ENCODE assay signal across 24 cellular contexts in the genomic region with DNA sequence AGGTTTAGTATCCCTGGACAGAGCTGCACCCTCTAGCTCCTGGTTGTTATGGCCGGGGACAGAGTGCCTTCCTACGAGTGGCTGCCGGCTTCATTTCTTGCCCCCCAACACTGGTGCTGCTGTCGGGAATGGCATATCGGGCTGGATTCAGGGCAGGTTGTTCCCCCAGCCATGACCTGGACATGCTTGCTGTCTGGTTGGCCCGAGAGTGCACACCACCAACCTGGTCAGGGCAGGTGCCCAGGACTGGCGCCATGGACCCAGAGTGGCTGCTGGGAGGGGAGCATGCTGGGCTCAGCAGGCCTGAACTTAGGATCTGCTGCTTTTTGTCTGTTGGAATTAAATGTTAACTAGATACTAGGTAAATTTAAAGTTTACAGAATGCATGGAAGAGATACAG.
"Had no signal": no experiment of that assay in that cellular context is flagged by ENCODE, and none has a peak within 500 bp of the region (broad histone marks: within the 10 kb centered on the region; RNA-seq: fewer than 3 reads in every experiment).

No MANE protein-coding gene starts in this region.

- H3K4me3 ChIP-seq: dorsolateral prefrontal cortex, heart left ventricle, mucosa of descending colon, right atrium auricular region, smooth muscle cell, testis, tibial nerve, upper lobe of right lung, vagina had no signal

- H3K27ac ChIP-seq: dorsolateral prefrontal cortex, heart left ventricle, parathyroid adenoma, right atrium auricular region, testis, upper lobe of right lung, vagina had no signal

- H3K9me3 Mint-ChIP-seq: central memory CD8-positive, alpha-beta T cell; naive thymus-derived CD8-positive, alpha-beta T cell; stimulated activated effector memory CD8-positive, alpha-beta T cell treated with anti-CD3 and anti-CD28 coated beads, Interleukin-12 subunit alpha, Interleukin-12 subunit beta, amount 100 ng/mL, for 72 hours had no signal

- DNase-seq: cortex of kidney; dorsolateral prefrontal cortex; effector CD8-positive, alpha-beta T cell; foreskin melanocyte; heart left ventricle; islet precursor cell; left ventricle myocardium superior; mammary epithelial cell; mucosa of descending colon; naive thymus-derived CD8-positive, alpha-beta T cell; occipital lobe; stimulated activated CD4-positive, alpha-beta T cell treated with anti-CD3 and anti-CD28 coated beads, Interleukin-4, amount 100 ng/mL, for 1 hour; stimulated activated CD8-positive, alpha-beta memory T cell treated with anti-CD3 and anti-CD28 coated beads, Interleukin-4, amount 100 ng/mL, for 48 hours; stimulated activated naive CD8-positive, alpha-beta T cell treated with anti-CD3 and anti-CD28 coated beads, Interleukin-15, Interleukin-2, amounts not matched to agents 100 U/mL and 50 U/mL, for 24 hours; testis; upper lobe of right lung had no signal

- ATAC-seq: heart left ventricle; left ventricle myocardium superior; mucosa of descending colon; naive thymus-derived CD8-positive, alpha-beta T cell; stimulated activated effector memory CD8-positive, alpha-beta T cell treated with anti-CD3 and anti-CD28 coated beads, Interleukin-12 subunit alpha, Interleukin-12 subunit beta, amount 100 ng/mL, for 72 hours; stimulated activated naive CD8-positive, alpha-beta T cell treated with anti-CD3 and anti-CD28 coated beads, Interleukin-15, Interleukin-2, amounts not matched to agents 100 U/mL and 50 U/mL, for 24 hours; upper lobe of right lung had no signal

- H3K27ac Mint-ChIP-seq: stimulated activated effector memory CD8-positive, alpha-beta T cell treated with anti-CD3 and anti-CD28 coated beads, Interleukin-12 subunit alpha, Interleukin-12 subunit beta, amount 100 ng/mL, for 72 hours had no signal

- H3K9ac ChIP-seq: parathyroid adenoma had no signal

- H3K9me3 ChIP-seq: heart left ventricle, mucosa of descending colon, right atrium auricular region, testis, tibial nerve, upper lobe of right lung, vagina had no signal

- H3K27me3 Mint-ChIP-seq: central memory CD8-positive, alpha-beta T cell; naive thymus-derived CD8-positive, alpha-beta T cell had no signal

- H3K4me3 Mint-ChIP-seq: central memory CD8-positive, alpha-beta T cell; naive thymus-derived CD8-positive, alpha-beta T cell; neural crest cell; stimulated activated effector memory CD8-positive, alpha-beta T cell treated with anti-CD3 and anti-CD28 coated beads, Interleukin-12 subunit alpha, Interleukin-12 subunit beta, amount 100 ng/mL, for 72 hours had no signal

- H3K36me3 Mint-ChIP-seq: stimulated activated effector memory CD8-positive, alpha-beta T cell treated with anti-CD3 and anti-CD28 coated beads, Interleukin-12 subunit alpha, Interleukin-12 subunit beta, amount 100 ng/mL, for 72 hours had no signal

- H3K27me3 ChIP-seq: dorsolateral prefrontal cortex, heart left ventricle, right atrium auricular region, testis, tibial nerve, upper lobe of right lung, vagina had no signal
